3 cellular contexts compared by ENCODE assay signal in the genomic region with DNA sequence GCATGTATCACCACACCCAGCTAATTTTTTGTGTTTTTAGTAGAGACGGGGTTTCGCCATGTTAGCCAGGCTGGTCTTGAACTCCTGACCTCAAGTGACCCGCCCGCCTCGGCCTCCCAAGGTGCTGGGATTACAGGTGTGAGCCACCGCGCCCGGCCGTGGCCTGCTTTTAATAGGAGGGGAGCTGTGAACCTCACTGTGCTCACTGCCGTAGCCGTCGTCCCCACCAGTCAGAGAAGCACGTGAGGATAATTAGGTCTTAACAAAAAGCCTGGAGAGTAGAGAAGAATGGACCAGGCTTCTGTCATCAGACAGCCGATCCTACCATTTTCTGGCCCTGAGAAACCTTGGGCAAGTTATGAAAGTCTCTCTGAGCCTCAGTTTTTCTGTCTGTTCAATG. TPM values are rescaled to one million over a fixed set of nuclear protein-coding genes. Genes with fewer than 3 reads are reported as not detected.
"Had no signal": no experiment of that assay in that cellular context is flagged by ENCODE, and none has a peak within 500 bp of the region (broad histone marks: within the 10 kb centered on the region; RNA-seq: fewer than 3 reads in every experiment).

No MANE protein-coding gene starts in this region.

RNA-seq across cellular contexts. Expression of a gene that starts 42.9 kb away (rescaled TPM):
- total RNA-seq: HT1080, IMR-90 had no signal
- polyA plus RNA-seq: IgD-negative memory B cell, IMR-90 had no signal
